1 cellular context compared by ENCODE assay signal in the genomic region with DNA sequence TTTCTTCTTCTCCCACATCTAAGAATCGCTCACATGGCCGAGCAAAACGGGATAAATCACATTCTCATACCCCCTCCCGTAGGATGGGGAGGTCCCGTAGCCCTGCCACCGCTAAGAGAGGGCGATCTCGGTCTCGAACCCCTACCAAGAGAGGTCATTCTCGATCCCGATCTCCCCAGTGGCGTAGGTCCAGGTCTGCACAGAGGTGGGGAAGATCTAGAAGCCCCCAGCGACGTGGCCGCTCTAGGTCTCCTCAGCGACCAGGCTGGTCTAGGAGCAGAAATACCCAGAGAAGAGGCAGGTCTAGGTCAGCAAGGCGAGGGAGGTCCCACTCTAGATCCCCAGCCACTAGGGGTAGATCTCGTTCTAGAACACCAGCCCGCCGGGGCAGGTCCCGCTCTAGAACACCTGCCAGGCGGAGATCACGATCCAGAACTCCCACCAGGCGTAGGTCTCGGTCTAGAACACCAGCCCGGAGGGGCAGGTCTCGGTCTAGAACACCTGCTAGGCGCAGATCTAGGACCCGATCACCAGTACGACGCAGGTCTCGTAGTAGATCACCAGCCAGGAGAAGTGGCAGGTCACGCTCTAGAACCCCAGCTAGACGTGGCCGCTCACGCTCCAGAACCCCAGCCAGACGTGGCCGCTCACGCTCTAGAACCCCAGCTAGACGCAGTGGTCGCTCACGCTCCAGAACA.
A peak's percentile ranks its signal among the peaks of the same experiment; 100 is the strongest.
TF ChIP-seq lines count a peak whose summit lies in the region.

No MANE protein-coding gene starts in this region.

TF ChIP-seq in GM23338, 12 proteins besides CTCF, POLR2A, EP300 and RAD21 (continued from another document):
- TF ChIP-seq, protein P1, sequence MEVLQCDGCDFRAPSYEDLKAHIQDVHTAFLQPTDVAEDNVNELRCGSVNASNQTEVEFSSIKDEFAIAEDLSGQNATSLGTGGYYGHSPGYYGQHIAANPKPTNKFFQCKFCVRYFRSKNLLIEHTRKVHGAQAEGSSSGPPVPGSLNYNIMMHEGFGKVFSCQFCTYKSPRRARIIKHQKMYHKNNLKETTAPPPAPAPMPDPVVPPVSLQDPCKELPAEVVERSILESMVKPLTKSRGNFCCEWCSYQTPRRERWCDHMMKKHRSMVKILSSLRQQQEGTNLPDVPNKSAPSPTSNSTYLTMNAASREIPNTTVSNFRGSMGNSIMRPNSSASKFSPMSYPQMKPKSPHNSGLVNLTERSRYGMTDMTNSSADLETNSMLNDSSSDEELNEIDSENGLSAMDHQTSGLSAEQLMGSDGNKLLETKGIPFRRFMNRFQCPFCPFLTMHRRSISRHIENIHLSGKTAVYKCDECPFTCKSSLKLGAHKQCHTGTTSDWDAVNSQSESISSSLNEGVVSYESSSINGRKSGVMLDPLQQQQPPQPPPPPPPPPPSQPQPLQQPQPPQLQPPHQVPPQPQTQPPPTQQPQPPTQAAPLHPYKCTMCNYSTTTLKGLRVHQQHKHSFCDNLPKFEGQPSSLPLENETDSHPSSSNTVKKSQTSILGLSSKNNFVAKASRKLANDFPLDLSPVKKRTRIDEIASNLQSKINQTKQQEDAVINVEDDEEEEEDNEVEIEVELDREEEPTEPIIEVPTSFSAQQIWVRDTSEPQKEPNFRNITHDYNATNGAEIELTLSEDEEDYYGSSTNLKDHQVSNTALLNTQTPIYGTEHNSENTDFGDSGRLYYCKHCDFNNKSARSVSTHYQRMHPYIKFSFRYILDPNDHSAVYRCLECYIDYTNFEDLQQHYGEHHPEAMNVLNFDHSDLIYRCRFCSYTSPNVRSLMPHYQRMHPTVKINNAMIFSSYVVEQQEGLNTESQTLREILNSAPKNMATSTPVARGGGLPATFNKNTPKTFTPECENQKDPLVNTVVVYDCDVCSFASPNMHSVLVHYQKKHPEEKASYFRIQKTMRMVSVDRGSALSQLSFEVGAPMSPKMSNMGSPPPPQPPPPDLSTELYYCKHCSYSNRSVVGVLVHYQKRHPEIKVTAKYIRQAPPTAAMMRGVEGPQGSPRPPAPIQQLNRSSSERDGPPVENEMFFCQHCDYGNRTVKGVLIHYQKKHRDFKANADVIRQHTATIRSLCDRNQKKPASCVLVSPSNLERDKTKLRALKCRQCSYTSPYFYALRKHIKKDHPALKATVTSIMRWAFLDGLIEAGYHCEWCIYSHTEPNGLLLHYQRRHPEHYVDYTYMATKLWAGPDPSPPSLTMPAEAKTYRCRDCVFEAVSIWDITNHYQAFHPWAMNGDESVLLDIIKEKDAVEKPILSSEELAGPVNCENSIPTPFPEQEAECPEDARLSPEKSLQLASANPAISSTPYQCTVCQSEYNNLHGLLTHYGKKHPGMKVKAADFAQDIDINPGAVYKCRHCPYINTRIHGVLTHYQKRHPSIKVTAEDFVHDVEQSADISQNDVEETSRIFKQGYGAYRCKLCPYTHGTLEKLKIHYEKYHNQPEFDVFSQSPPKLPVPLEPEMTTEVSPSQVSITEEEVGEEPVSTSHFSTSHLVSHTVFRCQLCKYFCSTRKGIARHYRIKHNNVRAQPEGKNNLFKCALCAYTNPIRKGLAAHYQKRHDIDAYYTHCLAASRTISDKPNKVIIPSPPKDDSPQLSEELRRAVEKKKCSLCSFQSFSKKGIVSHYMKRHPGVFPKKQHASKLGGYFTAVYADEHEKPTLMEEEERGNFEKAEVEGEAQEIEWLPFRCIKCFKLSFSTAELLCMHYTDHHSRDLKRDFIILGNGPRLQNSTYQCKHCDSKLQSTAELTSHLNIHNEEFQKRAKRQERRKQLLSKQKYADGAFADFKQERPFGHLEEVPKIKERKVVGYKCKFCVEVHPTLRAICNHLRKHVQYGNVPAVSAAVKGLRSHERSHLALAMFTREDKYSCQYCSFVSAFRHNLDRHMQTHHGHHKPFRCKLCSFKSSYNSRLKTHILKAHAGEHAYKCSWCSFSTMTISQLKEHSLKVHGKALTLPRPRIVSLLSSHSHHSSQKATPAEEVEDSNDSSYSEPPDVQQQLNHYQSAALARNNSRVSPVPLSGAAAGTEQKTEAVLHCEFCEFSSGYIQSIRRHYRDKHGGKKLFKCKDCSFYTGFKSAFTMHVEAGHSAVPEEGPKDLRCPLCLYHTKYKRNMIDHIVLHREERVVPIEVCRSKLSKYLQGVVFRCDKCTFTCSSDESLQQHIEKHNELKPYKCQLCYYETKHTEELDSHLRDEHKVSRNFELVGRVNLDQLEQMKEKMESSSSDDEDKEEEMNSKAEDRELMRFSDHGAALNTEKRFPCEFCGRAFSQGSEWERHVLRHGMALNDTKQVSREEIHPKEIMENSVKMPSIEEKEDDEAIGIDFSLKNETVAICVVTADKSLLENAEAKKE (CRISPR knock-in tag; IDR thresholded peaks at IDR 0.05): peak; percentile 32; the same call in 1 of the 2 replicates
- TF ChIP-seq, protein P2, sequence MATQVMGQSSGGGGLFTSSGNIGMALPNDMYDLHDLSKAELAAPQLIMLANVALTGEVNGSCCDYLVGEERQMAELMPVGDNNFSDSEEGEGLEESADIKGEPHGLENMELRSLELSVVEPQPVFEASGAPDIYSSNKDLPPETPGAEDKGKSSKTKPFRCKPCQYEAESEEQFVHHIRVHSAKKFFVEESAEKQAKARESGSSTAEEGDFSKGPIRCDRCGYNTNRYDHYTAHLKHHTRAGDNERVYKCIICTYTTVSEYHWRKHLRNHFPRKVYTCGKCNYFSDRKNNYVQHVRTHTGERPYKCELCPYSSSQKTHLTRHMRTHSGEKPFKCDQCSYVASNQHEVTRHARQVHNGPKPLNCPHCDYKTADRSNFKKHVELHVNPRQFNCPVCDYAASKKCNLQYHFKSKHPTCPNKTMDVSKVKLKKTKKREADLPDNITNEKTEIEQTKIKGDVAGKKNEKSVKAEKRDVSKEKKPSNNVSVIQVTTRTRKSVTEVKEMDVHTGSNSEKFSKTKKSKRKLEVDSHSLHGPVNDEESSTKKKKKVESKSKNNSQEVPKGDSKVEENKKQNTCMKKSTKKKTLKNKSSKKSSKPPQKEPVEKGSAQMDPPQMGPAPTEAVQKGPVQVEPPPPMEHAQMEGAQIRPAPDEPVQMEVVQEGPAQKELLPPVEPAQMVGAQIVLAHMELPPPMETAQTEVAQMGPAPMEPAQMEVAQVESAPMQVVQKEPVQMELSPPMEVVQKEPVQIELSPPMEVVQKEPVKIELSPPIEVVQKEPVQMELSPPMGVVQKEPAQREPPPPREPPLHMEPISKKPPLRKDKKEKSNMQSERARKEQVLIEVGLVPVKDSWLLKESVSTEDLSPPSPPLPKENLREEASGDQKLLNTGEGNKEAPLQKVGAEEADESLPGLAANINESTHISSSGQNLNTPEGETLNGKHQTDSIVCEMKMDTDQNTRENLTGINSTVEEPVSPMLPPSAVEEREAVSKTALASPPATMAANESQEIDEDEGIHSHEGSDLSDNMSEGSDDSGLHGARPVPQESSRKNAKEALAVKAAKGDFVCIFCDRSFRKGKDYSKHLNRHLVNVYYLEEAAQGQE (IDR thresholded peaks at IDR 0.05; ENCODE audit: unreplicated experiment): no peak
- TF ChIP-seq EZH2 (IDR thresholded peaks at IDR 0.05; ENCODE audit: low read depth, unreplicated experiment): no peak
- no peak for TF ChIP-seq ZNF114 (CRISPR knock-in tag; IDR thresholded peaks at IDR 0.05)
- TF ChIP-seq, protein P3, sequence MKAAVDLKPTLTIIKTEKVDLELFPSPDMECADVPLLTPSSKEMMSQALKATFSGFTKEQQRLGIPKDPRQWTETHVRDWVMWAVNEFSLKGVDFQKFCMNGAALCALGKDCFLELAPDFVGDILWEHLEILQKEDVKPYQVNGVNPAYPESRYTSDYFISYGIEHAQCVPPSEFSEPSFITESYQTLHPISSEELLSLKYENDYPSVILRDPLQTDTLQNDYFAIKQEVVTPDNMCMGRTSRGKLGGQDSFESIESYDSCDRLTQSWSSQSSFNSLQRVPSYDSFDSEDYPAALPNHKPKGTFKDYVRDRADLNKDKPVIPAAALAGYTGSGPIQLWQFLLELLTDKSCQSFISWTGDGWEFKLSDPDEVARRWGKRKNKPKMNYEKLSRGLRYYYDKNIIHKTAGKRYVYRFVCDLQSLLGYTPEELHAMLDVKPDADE (IDR thresholded peaks at IDR 0.05): no peak
- no peak for TF ChIP-seq POLR2AphosphoS5 (IDR thresholded peaks at IDR 0.05; ENCODE audit: low read depth)
